Comparison of ENCODE assay signal across 8 cellular contexts in the genomic region with DNA sequence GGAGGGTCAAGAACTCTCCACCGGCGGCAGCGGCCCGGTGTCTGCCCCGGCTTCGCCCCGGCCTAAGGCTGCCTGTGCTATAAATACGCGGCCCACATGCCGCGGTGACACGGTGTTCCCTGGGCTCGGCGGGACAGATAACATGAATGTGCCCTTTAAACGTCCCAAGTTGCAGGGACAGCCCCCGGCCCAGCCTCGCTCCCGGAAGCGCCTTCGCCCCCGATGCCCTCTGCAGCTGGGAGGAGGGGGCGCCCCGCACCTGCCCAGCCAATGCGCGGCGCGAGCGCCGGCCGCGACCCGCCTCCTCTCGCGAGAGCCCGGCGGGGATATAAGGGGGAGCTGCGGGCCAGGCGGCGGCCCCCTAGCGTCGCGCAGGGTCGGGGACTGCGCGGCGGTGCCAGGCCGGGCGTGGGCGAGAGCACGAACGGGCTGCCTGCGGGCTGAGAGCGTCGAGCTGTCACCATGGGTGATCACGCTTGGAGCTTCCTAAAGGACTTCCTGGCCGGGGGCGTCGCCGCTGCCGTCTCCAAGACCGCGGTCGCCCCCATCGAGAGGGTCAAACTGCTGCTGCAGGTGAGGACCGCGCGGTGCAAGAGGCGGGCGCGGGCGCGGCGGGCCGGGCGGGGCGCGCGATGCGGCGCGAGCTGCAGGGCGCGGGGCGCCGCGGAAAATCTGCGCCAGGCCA. TPM values are rescaled to one million over a fixed set of nuclear protein-coding genes. Genes with fewer than 3 reads are reported as not detected.
DNase-seq lines count a peak whose midpoint lies in the region; ATAC-seq and TF ChIP-seq lines count a peak whose summit lies in the region.

A gene (plus strand): TSS at position 356 of the 685 bp plus-strand sequence. CDS start 107 bp downstream, at position 463.

- peak; percentile 77 to 83 (median 81) for DNase-seq in CD4-positive, alpha-beta memory T cell
- DNase-seq in NT2/D1 (ENCODE audit: low read depth, low spot score) (peak; percentile 56), activated T-cell treated with anti-CD3 and anti-CD28 coated beads for 1 hour (ENCODE audit: low read depth) (peak; percentile 79), epidermal melanocyte (ENCODE audit: insufficient read length, low spot score) (peak; percentile 74), mucosa of descending colon (peak; percentile 88 to 94 (median 90))
- peak; percentile 59 to 73 for DNase-seq in stimulated activated CD8-positive, alpha-beta memory T cell treated with anti-CD3 and anti-CD28 coated beads, Interleukin-4, amount 100 ng/mL, for 4 hours (ENCODE audit: low read depth in 2 of 2, low spot score in 1 of 2)

- ATAC-seq in GM19328 (IDR thresholded peaks at IDR 0.05; ENCODE audit: unreplicated experiment) (peak; percentile 95), HG03520 (IDR thresholded peaks at IDR 0.05; ENCODE audit: unreplicated experiment) (peak; percentile 91), mucosa of descending colon (peak; percentile 98)

- H3K9ac ChIP-seq in NT2/D1 (ENCODE audit: insufficient read length, low read depth): peak within 1 kb of the TSS; percentile 85

- H3K4me1 ChIP-seq in CD4-positive, alpha-beta memory T cell (ENCODE audit: insufficient read depth, low read length): peaks cover 15% of the 10 kb centered on the region
- H3K4me1 ChIP-seq in NT2/D1 (ENCODE audit: insufficient read depth, insufficient read length): peaks cover 3% of the 10 kb centered on the region
- H3K4me1 ChIP-seq in mucosa of descending colon (ENCODE audit: low read depth): peaks cover 6% of the 10 kb centered on the region

- peaks cover 8 to 24% (median 16%) of the 10 kb centered on the region in 4 donors for H3K4me1 Mint-ChIP-seq in CD4-positive, alpha-beta memory T cell

- no peaks in the 10 kb centered on the region for H3K36me3 ChIP-seq in CD4-positive, alpha-beta memory T cell (ENCODE audit: insufficient read depth, low read length)
- peaks cover 31% of the 10 kb centered on the region for H3K36me3 ChIP-seq in NT2/D1 (ENCODE audit: insufficient read depth, insufficient read length, low read length)
- H3K36me3 ChIP-seq in mucosa of descending colon (ENCODE audit: low read depth): no peaks in the 10 kb centered on the region

- CTCF ChIA-PET in CD4-positive, alpha-beta memory T cell (lab: Charles Lee; ENCODE audit: partially characterized antibody): interaction anchor here (0.9 to 7.3 kb wide), 11 partner anchors 8 to 111 kb away, joined by 3 to 45 read pairs (median 3); no protein-coding TSS in a partner anchor

- TF ChIP-seq CTCF in mucosa of descending colon (IDR thresholded peaks at IDR 0.05): peak; percentile 20

- peaks cover 6% of the 10 kb centered on the region for H3K27me3 ChIP-seq in CD4-positive, alpha-beta memory T cell (ENCODE audit: insufficient read depth, low read length)
- no peaks in the 10 kb centered on the region for H3K27me3 ChIP-seq in NT2/D1 (ENCODE audit: insufficient read depth, insufficient read length)

- peak within 1 kb of the TSS in 6 of 7 donors; percentile 69 to 89 (median 83) for H3K27ac Mint-ChIP-seq in CD4-positive, alpha-beta memory T cell

- no peaks in the 10 kb centered on the region for H3K9me3 ChIP-seq in CD4-positive, alpha-beta memory T cell (ENCODE audit: control insufficient read depth in 1 of 2, low read length in 2 of 2)
- no peaks in the 10 kb centered on the region for H3K9me3 ChIP-seq in NT2/D1 (ENCODE audit: insufficient read depth, low read length)
- no peaks in the 10 kb centered on the region for H3K9me3 ChIP-seq in mucosa of descending colon

- peak within 1 kb of the TSS; percentile 26 for H3K27ac ChIP-seq in CD4-positive, alpha-beta memory T cell (ENCODE audit: low read depth, low read length)

- intact Hi-C loops in CD4-positive, alpha-beta memory T cell (cut with micrococcal nuclease): loop anchor here (2.0 to 5.0 kb wide), 2 partner anchors 40 to 254 kb away; a partner anchor contains a TSS
- intact Hi-C loops in mucosa of descending colon (cut with DNase I, micrococcal nuclease): no loop called here

- H3K27me3 Mint-ChIP-seq in CD4-positive, alpha-beta memory T cell: peaks cover 8 to 13% of the 10 kb centered on the region in 2 donors

- H3K36me3 Mint-ChIP-seq in CD4-positive, alpha-beta memory T cell: peaks cover 0 to 2% of the 10 kb centered on the region in 2 donors

- peak within 1 kb of the TSS; percentile 40 to 57 for H3K4me3 ChIP-seq in CD4-positive, alpha-beta memory T cell (ENCODE audit: low read length in 2 of 2)
- peak within 1 kb of the TSS; percentile 80 for H3K4me3 ChIP-seq in NT2/D1 (ENCODE audit: insufficient read length, low read depth)
- H3K4me3 ChIP-seq in mucosa of descending colon: peak within 1 kb of the TSS; percentile 39

- peak within 1 kb of the TSS; percentile 87 to 98 (median 90) for H3K4me3 Mint-ChIP-seq in CD4-positive, alpha-beta memory T cell

- no peaks in the 10 kb centered on the region for H3K9me3 Mint-ChIP-seq in CD4-positive, alpha-beta memory T cell

- POLR2A ChIA-PET in CD4-positive, alpha-beta memory T cell (lab: Charles Lee; ENCODE audit: partially characterized antibody): interaction anchor here (0.7 to 2.8 kb wide), 16 partner anchors 9 to 1048 kb away, joined by 3 to 14 read pairs (median 4); a partner anchor contains a TSS

RNA-seq across cellular contexts. Expression of the gene that starts here (rescaled TPM):
- total RNA-seq in CD4-positive, alpha-beta memory T cell: 1 to 10 TPM; 6.4 to 7.2 TPM
- polyA plus RNA-seq in CD4-positive, alpha-beta memory T cell: 1 to 10 TPM; 7.8 to 9.0 TPM
- 100 to 1,000 TPM in 1 of 3 donors, 10 to 100 TPM in 2; 30.6 to 115 (median 31.9) TPM for total RNA-seq in mucosa of descending colon

Comparison
In these comparisons a context has a peak if more than half of its experiments do, and no peak if none do; other contexts are left out.
1. Peak in every context shown above with its lines: DNase-seq, ATAC-seq, H3K4me3 ChIP-seq and H3K27ac ChIP-seq.